Comparison of ENCODE assay signal across 20 cellular contexts in genomic region chr7:142722289-142722794, GRCh38. TPM values are rescaled to one million over a fixed set of nuclear protein-coding genes. Genes with fewer than 3 reads are reported as not detected.
DNase-seq lines count a peak whose midpoint lies in the region; ATAC-seq and TF ChIP-seq lines count a peak whose summit lies in the region.
"Had no signal": no experiment of that assay in that cellular context is flagged by ENCODE, and none has a peak within 500 bp of the region (broad histone marks: within the 10 kb centered on the region; RNA-seq: fewer than 3 reads in every experiment).

No MANE protein-coding gene starts in this region.

- intact Hi-C loops in CD4-positive, alpha-beta T cell (cut with DNase I, micrococcal nuclease): no loop called here
- intact Hi-C loops in naive thymus-derived CD4-positive, alpha-beta T cell (cut with micrococcal nuclease): no loop called here
- intact Hi-C loops in prostate gland (cut with DNase I): no loop called here

- H3K4me1 Mint-ChIP-seq in CD4-positive, alpha-beta T cell (ENCODE audit: low read depth): peaks cover 31% of the 10 kb centered on the region
- H3K4me1 Mint-ChIP-seq in activated CD8-positive, alpha-beta T cell treated with anti-CD3 and anti-CD28 coated beads, Interleukin-2, amount 10 ng/mL, durations not matched to agents 7 days and 5 days (ENCODE audit: low read depth): peaks cover 41% of the 10 kb centered on the region
- peaks cover 12 to 40% (median 26%) of the 10 kb centered on the region in 7 donors for H3K4me1 Mint-ChIP-seq in naive thymus-derived CD4-positive, alpha-beta T cell

- H3K27me3 Mint-ChIP-seq in CD4-positive, alpha-beta T cell: no peaks in the 10 kb centered on the region
- H3K27me3 Mint-ChIP-seq in activated CD8-positive, alpha-beta T cell treated with anti-CD3 and anti-CD28 coated beads, Interleukin-2, amount 10 ng/mL, durations not matched to agents 7 days and 5 days (ENCODE audit: low read depth): peaks cover 2% of the 10 kb centered on the region
- H3K27me3 Mint-ChIP-seq in naive thymus-derived CD4-positive, alpha-beta T cell: peaks cover 0 to 3% (median 0%) of the 10 kb centered on the region in 5 donors

- no peaks in the 10 kb centered on the region for H3K36me3 ChIP-seq in naive thymus-derived CD4-positive, alpha-beta T cell (ENCODE audit: control insufficient read depth in 2 of 3, insufficient read depth in 3 of 3, low read length in 3 of 3)
- H3K36me3 ChIP-seq in prostate gland: no peaks in the 10 kb centered on the region
- H3K36me3 ChIP-seq: BLaER1, MG63 had no signal

- TF ChIP-seq CTCF in CD4-positive, alpha-beta T cell (IDR thresholded peaks at IDR 0.05): no peak
- no peak for TF ChIP-seq CTCF in GM12875 (IDR thresholded peaks at IDR 0.05; ENCODE audit: borderline replicate concordance, insufficient read depth, low read depth, low read length)
- no peak for TF ChIP-seq CTCF in prostate gland (IDR thresholded peaks at IDR 0.05)

- no peaks in the 10 kb centered on the region for H3K4me1 ChIP-seq in naive thymus-derived CD4-positive, alpha-beta T cell (ENCODE audit: control insufficient read depth in 2 of 2, insufficient read depth in 2 of 2, low read length in 2 of 2)
- no peaks in the 10 kb centered on the region for H3K4me1 ChIP-seq in prostate gland (replicated peaks)
- H3K4me1 ChIP-seq: foreskin keratinocyte had no signal

- H3K36me3 Mint-ChIP-seq in CD4-positive, alpha-beta T cell (ENCODE audit: low read depth): no peaks in the 10 kb centered on the region
- peaks cover 5% of the 10 kb centered on the region for H3K36me3 Mint-ChIP-seq in activated CD8-positive, alpha-beta T cell treated with anti-CD3 and anti-CD28 coated beads, Interleukin-2, amount 10 ng/mL, durations not matched to agents 7 days and 5 days (ENCODE audit: low read depth)
- H3K36me3 Mint-ChIP-seq in naive thymus-derived CD4-positive, alpha-beta T cell: no peaks in the 10 kb centered on the region

- H3K27ac Mint-ChIP-seq in CD4-positive, alpha-beta T cell: peak overlapping the region; percentile 74
- H3K27ac Mint-ChIP-seq in activated CD8-positive, alpha-beta T cell treated with anti-CD3 and anti-CD28 coated beads, Interleukin-2, amount 10 ng/mL, durations not matched to agents 7 days and 5 days: peak overlapping the region; percentile 82
- H3K27ac Mint-ChIP-seq in naive thymus-derived CD4-positive, alpha-beta T cell: peak overlapping the region; percentile 73 to 96 (median 84)

- no peaks in the 10 kb centered on the region for H3K27me3 ChIP-seq in CD4-positive, alpha-beta T cell (ENCODE audit: control insufficient read depth, insufficient read depth, low read length)
- H3K27me3 ChIP-seq in naive thymus-derived CD4-positive, alpha-beta T cell (ENCODE audit: control insufficient read depth in 2 of 2, insufficient read depth in 2 of 2, low read length in 2 of 2): no peaks in the 10 kb centered on the region
- no peaks in the 10 kb centered on the region for H3K27me3 ChIP-seq in prostate gland (replicated peaks; ENCODE audit: insufficient read depth)
- H3K27me3 ChIP-seq: BLaER1, foreskin keratinocyte, MG63 had no signal

- DNase-seq in CD4-positive, alpha-beta T cell: no peak
- DNase-seq in activated CD8-positive, alpha-beta T cell treated with anti-CD3 and anti-CD28 coated beads, Interleukin-2, amount 10 ng/mL, durations not matched to agents 7 days and 5 days: no peak
- DNase-seq in naive thymus-derived CD4-positive, alpha-beta T cell: no peak
- DNase-seq in DMS 273 treated with DMSO at 0.1 percent for 48 hours (lab: John Stamatoyannopoulos, UW) (no peak), NCI-H446 (lab: John Stamatoyannopoulos, UW) (no peak), prostate gland (ENCODE audit: low spot score) (no peak)
- DNase-seq: activated CD8-positive, alpha-beta memory T cell treated with anti-CD3 and anti-CD28 coated beads for 24 hours; DND-41; foreskin keratinocyte; MG63; NCI-H2107; NCI-H69; PC-9; stimulated activated naive CD4-positive, alpha-beta T cell treated with Interleukin-2 at 50 U/mL for 16 hours had no signal

- CTCF ChIA-PET in CD4-positive, alpha-beta T cell (lab: Charles Lee): no interaction called here
- CTCF ChIA-PET in activated CD8-positive, alpha-beta T cell treated with anti-CD3 and anti-CD28 coated beads, Interleukin-2, amount 10 ng/mL, durations not matched to agents 7 days and 5 days (lab: Charles Lee): no interaction called here
- CTCF ChIA-PET in naive thymus-derived CD4-positive, alpha-beta T cell (lab: Charles Lee): no interaction called here

- POLR2A ChIA-PET in CD4-positive, alpha-beta T cell (lab: Charles Lee): interaction anchor here (0.8 kb wide), 1 partner anchor 19 kb away, joined by 4 read pairs; no protein-coding TSS in a partner anchor
- POLR2A ChIA-PET in activated CD8-positive, alpha-beta T cell treated with anti-CD3 and anti-CD28 coated beads, Interleukin-2, amount 10 ng/mL, durations not matched to agents 7 days and 5 days (lab: Charles Lee): no interaction called here
- POLR2A ChIA-PET in naive thymus-derived CD4-positive, alpha-beta T cell (lab: Charles Lee): interaction anchor here (0.9 kb wide), 1 partner anchor 103 kb away, joined by 3 read pairs; no protein-coding TSS in a partner anchor

- no peak for TF ChIP-seq POLR2A in prostate gland (IDR thresholded peaks at IDR 0.05)

- H3K4me3 Mint-ChIP-seq in CD4-positive, alpha-beta T cell: peak overlapping the region; percentile 89
- peak overlapping the region; percentile 68 for H3K4me3 Mint-ChIP-seq in activated CD8-positive, alpha-beta T cell treated with anti-CD3 and anti-CD28 coated beads, Interleukin-2, amount 10 ng/mL, durations not matched to agents 7 days and 5 days
- H3K4me3 Mint-ChIP-seq in naive thymus-derived CD4-positive, alpha-beta T cell: peak overlapping the region; percentile 62 to 94 (median 92)

- H3K27ac ChIP-seq in CD4-positive, alpha-beta T cell (ENCODE audit: low read depth, low read length): no peak overlapping the region
- no peak overlapping the region for H3K27ac ChIP-seq in naive thymus-derived CD4-positive, alpha-beta T cell (ENCODE audit: low read depth, low read length)
- no peak overlapping the region for H3K27ac ChIP-seq in prostate gland
- H3K27ac ChIP-seq: BLaER1, foreskin keratinocyte, PC-9 had no signal

- no peaks in the 10 kb centered on the region for H3K9me3 Mint-ChIP-seq in CD4-positive, alpha-beta T cell
- no peaks in the 10 kb centered on the region for H3K9me3 Mint-ChIP-seq in activated CD8-positive, alpha-beta T cell treated with anti-CD3 and anti-CD28 coated beads, Interleukin-2, amount 10 ng/mL, durations not matched to agents 7 days and 5 days (ENCODE audit: insufficient read depth)
- H3K9me3 Mint-ChIP-seq in naive thymus-derived CD4-positive, alpha-beta T cell: no peaks in the 10 kb centered on the region

- H3K4me3 ChIP-seq in GM12875 (ENCODE audit: low read depth, low read length) (peak overlapping the region; percentile 45), prostate gland (no peak overlapping the region)
- H3K4me3 ChIP-seq in naive thymus-derived CD4-positive, alpha-beta T cell (ENCODE audit: low read length): peak overlapping the region; percentile 39
- H3K4me3 ChIP-seq: BLaER1, MG63, PC-9, smooth muscle cell had no signal

- ATAC-seq in CD4-positive, alpha-beta T cell (ENCODE audit: poor library complexity): no peak
- no peak for ATAC-seq in activated CD8-positive, alpha-beta T cell treated with anti-CD3 and anti-CD28 coated beads, Interleukin-2, amount 10 ng/mL, durations not matched to agents 7 days and 5 days
- no peak for ATAC-seq in naive thymus-derived CD4-positive, alpha-beta T cell
- ATAC-seq: foreskin keratinocyte, left lobe of liver had no signal

- WGBS in prostate gland: 84% methylated on average over 15 of the region's 15 CpGs

- H3K9me3 ChIP-seq in CD4-positive, alpha-beta T cell (ENCODE audit: control insufficient read depth, low read length): no peaks in the 10 kb centered on the region
- H3K9me3 ChIP-seq in naive thymus-derived CD4-positive, alpha-beta T cell (ENCODE audit: control insufficient read depth in 2 of 3, low read length in 3 of 3): no peaks in the 10 kb centered on the region
- no peaks in the 10 kb centered on the region for H3K9me3 ChIP-seq in prostate gland
- H3K9me3 ChIP-seq: MG63 had no signal

RNA-seq across cellular contexts. Expression of gene PRSS1, which starts 26.9 kb away (rescaled TPM):
- not detected for total RNA-seq in CD4-positive, alpha-beta T cell
- total RNA-seq in activated CD8-positive, alpha-beta T cell treated with anti-CD3 and anti-CD28 coated beads, Interleukin-2, amount 10 ng/mL, durations not matched to agents 7 days and 5 days: not detected
- not detected for total RNA-seq in naive thymus-derived CD4-positive, alpha-beta T cell
- not detected for polyA plus RNA-seq in naive thymus-derived CD4-positive, alpha-beta T cell
- total RNA-seq in prostate gland: not detected
- total RNA-seq: foreskin keratinocyte, H4, HT1080, smooth muscle cell had no signal
- polyA plus RNA-seq: foreskin keratinocyte, smooth muscle cell had no signal

RNA-seq across cellular contexts. Expression of gene PRSS2, which starts 48.4 kb away (rescaled TPM):
- total RNA-seq in CD4-positive, alpha-beta T cell: not detected
- total RNA-seq in activated CD8-positive, alpha-beta T cell treated with anti-CD3 and anti-CD28 coated beads, Interleukin-2, amount 10 ng/mL, durations not matched to agents 7 days and 5 days: not detected
- not detected for total RNA-seq in naive thymus-derived CD4-positive, alpha-beta T cell
- not detected for polyA plus RNA-seq in naive thymus-derived CD4-positive, alpha-beta T cell
- total RNA-seq in prostate gland: not detected
- total RNA-seq: foreskin keratinocyte, H4, HT1080, PC-9, smooth muscle cell had no signal
- polyA plus RNA-seq: smooth muscle cell had no signal

Comparison
In these comparisons a context has a peak if more than half of its experiments do, and no peak if none do; other contexts are left out.
1. H3K4me3 ChIP-seq: peak in GM12875 (single experiment) and naive thymus-derived CD4-positive, alpha-beta T cell (single experiment); none in prostate gland (0 of 2).
2. Peak in every context shown above with its lines, with median percentiles within 50 percentile points of each other: H3K27ac Mint-ChIP-seq and H3K4me3 Mint-ChIP-seq.